10 cellular contexts compared by ENCODE assay signal in the genomic region with DNA sequence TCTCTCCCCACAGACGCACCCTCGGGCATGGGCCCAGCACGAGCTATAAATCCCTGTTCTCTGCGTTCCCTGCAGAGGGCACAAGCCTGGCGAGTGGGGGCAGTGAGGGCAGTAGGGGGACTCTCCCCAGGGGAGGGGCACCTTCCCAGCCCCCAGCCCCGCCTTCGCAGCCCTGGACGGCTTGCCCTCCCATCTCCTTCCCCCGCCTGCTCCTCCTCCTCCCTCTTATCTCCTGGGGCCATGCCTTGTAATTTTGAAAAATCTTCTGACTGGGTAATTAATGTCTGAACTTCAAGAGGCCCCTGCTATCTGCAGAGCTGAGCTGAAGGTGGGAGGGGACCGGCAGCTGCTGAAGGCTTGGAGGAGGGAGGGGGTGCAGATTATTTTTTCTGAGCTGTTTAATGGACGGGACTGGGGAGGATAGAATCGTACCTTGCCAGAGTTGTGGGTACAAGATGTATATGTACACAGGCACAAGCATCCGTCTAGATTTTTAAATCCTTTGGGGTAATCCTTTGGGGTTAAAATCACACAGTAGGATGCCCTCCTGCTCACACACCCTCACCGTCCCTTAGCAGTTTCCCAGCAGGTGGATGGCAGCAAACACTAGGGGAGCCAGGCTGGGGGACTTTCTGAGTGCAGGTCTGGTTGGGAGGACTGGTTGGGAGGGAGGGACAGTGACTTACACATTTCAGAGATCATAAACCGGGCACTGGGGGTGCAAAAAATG.
DNase-seq lines count a peak whose midpoint lies in the region; ATAC-seq, FAIRE-seq and TF ChIP-seq lines count a peak whose summit lies in the region.
"Had no signal": no experiment of that assay in that cellular context is flagged by ENCODE, and none has a peak within 500 bp of the region (broad histone marks: within the 10 kb centered on the region; RNA-seq: fewer than 3 reads in every experiment).

No MANE protein-coding gene starts in this region.

- H4K20me1 ChIP-seq in HepG2 (ENCODE audit: insufficient read depth, low read length) = no peaks in the 10 kb centered on the region

- H3K9me3 Mint-ChIP-seq in activated T-helper 17 cell treated with anti-CD3 and anti-CD28 coated beads, Interleukin-2, amount 50 U/mL, for 72 hours = no peaks in the 10 kb centered on the region
- no peaks in the 10 kb centered on the region for H3K9me3 Mint-ChIP-seq in natural killer cell
- H3K9me3 Mint-ChIP-seq: CD8-positive, alpha-beta memory T cell had no signal

- H3K9me3 ChIP-seq in liver (ENCODE audit: control insufficient read depth in 4 of 4, low read length in 3 of 4) (no peaks in the 10 kb centered on the region), HepG2 (ENCODE audit: low read length) (no peaks in the 10 kb centered on the region), ascending aorta (no peaks in the 10 kb centered on the region), mucosa of descending colon (no peaks in the 10 kb centered on the region)

- no peak for TF ChIP-seq EP300 in HepG2 (IDR thresholded peaks at IDR 0.05; ENCODE audit: low read depth in 2 of 2, low read length in 2 of 2)
- TF ChIP-seq EP300 in HepG2 (CRISPR knock-in tag; IDR thresholded peaks at IDR 0.05; ENCODE audit: borderline replicate concordance) = no peak

- no TSS peak for BruUV-seq in HepG2 (replicated peaks; lab: Mats Ljungman, UMichigan)

- no peak overlapping the region for H3K27ac Mint-ChIP-seq in activated T-helper 17 cell treated with anti-CD3 and anti-CD28 coated beads, Interleukin-2, amount 50 U/mL, for 72 hours
- peak overlapping the region in 1 of 2 donors; percentile 52 for H3K27ac Mint-ChIP-seq in natural killer cell

- DNase-seq in HepG2 (ENCODE audit: low spot score) (no peak), ascending aorta (ENCODE audit: low spot score in 2 of 2) (peak in 1 of 2 donors; percentile 67), mucosa of descending colon (peak in 1 of 3 donors; percentile 25), SIG-M5 (lab: John Stamatoyannopoulos, UW) (no peak), natural killer cell (no peak), occipital lobe (lab: John Stamatoyannopoulos, UW) (no peak)

- FAIRE-seq in HepG2 (lab: Jason Lieb, UNC) = no peak

- H3K27me3 ChIP-seq in liver (ENCODE audit: control insufficient read depth in 4 of 4, insufficient read depth in 4 of 4, low read length in 3 of 4) (no peaks in the 10 kb centered on the region), HepG2 (ENCODE audit: control insufficient read depth in 1 of 2, insufficient read depth in 2 of 2, low read length in 2 of 2) (no peaks in the 10 kb centered on the region), ascending aorta (no peaks in the 10 kb centered on the region)

- no peak overlapping the region for H3K9ac ChIP-seq in liver (ENCODE audit: low read depth in 1 of 2, low read length in 2 of 2)
- H3K9ac ChIP-seq in HepG2 (ENCODE audit: insufficient read depth, low read depth, low read length) = no peak overlapping the region

- H3K4me2 ChIP-seq in HepG2 (ENCODE audit: low read depth, low read length) = no peak overlapping the region

- CTCF ChIA-PET in HepG2 (lab: Yijun Ruan, JAX; ENCODE audit: low intra/inter-chr PET ratio, low total read pairs) = no interaction called here

- H3K4me1 ChIP-seq in liver (ENCODE audit: control insufficient read depth in 4 of 4, insufficient read depth in 4 of 4, low read length in 3 of 4) (peaks cover 0 to 2% (median 0%) of the 10 kb centered on the region in 4 donors), HepG2 (ENCODE audit: insufficient read depth, low read length) (no peaks in the 10 kb centered on the region), ascending aorta (peaks cover 13 to 81% of the 10 kb centered on the region in 2 donors), mucosa of descending colon (ENCODE audit: low read depth) (peaks cover 29% of the 10 kb centered on the region)

- H3K4me3 Mint-ChIP-seq in activated T-helper 17 cell treated with anti-CD3 and anti-CD28 coated beads, Interleukin-2, amount 50 U/mL, for 72 hours = no peak overlapping the region
- H3K4me3 Mint-ChIP-seq in natural killer cell = no peak overlapping the region

- TF ChIP-seq POLR2A in HepG2 (IDR thresholded peaks at IDR 0.05; ENCODE audit: insufficient read depth in 1 of 2, low read depth in 2 of 2, low read length in 2 of 2) = no peak

- no peak for TF ChIP-seq CTCF in liver (IDR thresholded peaks at IDR 0.05; ENCODE audit: low read depth, low read length, missing input control)
- TF ChIP-seq CTCF in HepG2 (CRISPR knock-in tag; IDR thresholded peaks at IDR 0.05) = no peak
- TF ChIP-seq CTCF in ascending aorta (IDR thresholded peaks at IDR 0.05) = peak in 1 of 3 experiments; percentile 22
- TF ChIP-seq CTCF in mucosa of descending colon (IDR thresholded peaks at IDR 0.05) = no peak
- no peak for TF ChIP-seq CTCF in natural killer cell (IDR thresholded peaks at IDR 0.05)

- no peak overlapping the region for H2AFZ ChIP-seq in HepG2 (ENCODE audit: low read length)

- no peak for ATAC-seq in HepG2
- ATAC-seq in mucosa of descending colon = peak; percentile 37
- ATAC-seq in activated T-helper 17 cell treated with anti-CD3 and anti-CD28 coated beads, Interleukin-2, amount 50 U/mL, for 72 hours (replicated peaks) = no peak
- ATAC-seq in natural killer cell = no peak

- H3K4me3 ChIP-seq in liver (ENCODE audit: low read depth in 1 of 3, low read length in 3 of 3) (no peak overlapping the region), HepG2 (replicated peaks in 1 of 3; ENCODE audit: insufficient read depth in 1 of 3, low read depth in 2 of 3, low read length in 3 of 3) (no peak overlapping the region), ascending aorta (peak overlapping the region in 1 of 2 donors; percentile 56), mucosa of descending colon (no peak overlapping the region)
- H3K4me3 ChIP-seq: skin epidermis had no signal

- in situ Hi-C loops in HepG2 (cut with HindIII; ENCODE audit: extremely low pct_ligation_motif_present, low pct_unique_long_range_greater_than_20kb) = no loop called here

- H3K79me2 ChIP-seq in HepG2 (ENCODE audit: insufficient read depth, low read length) = no peaks in the 10 kb centered on the region

- TF ChIP-seq RAD21 in liver (IDR thresholded peaks at IDR 0.05) (no peak), HepG2 (CRISPR knock-in tag; IDR thresholded peaks at IDR 0.05) (no peak)

- H3K36me3 ChIP-seq in liver (ENCODE audit: control insufficient read depth in 4 of 4, insufficient read depth in 3 of 4, low read depth in 1 of 4, low read length in 3 of 4) (no peaks in the 10 kb centered on the region), HepG2 (replicated peaks in 1 of 2; ENCODE audit: control insufficient read depth in 1 of 2, insufficient read depth in 2 of 2, low read length in 2 of 2) (peaks cover 3 to 24% of the 10 kb centered on the region in 2 experiments; a peak in 4 of 5 replicates), ascending aorta (no peaks in the 10 kb centered on the region), mucosa of descending colon (ENCODE audit: low read depth) (no peaks in the 10 kb centered on the region)

- no peaks in the 10 kb centered on the region for H3K27me3 Mint-ChIP-seq in activated T-helper 17 cell treated with anti-CD3 and anti-CD28 coated beads, Interleukin-2, amount 50 U/mL, for 72 hours
- H3K27me3 Mint-ChIP-seq in natural killer cell (ENCODE audit: low read depth in 2 of 2) = no peaks in the 10 kb centered on the region
- H3K27me3 Mint-ChIP-seq: CD8-positive, alpha-beta memory T cell had no signal

- POLR2A ChIA-PET in HepG2 (lab: Yijun Ruan, JAX) = no interaction called here

- H3K4me1 Mint-ChIP-seq in activated T-helper 17 cell treated with anti-CD3 and anti-CD28 coated beads, Interleukin-2, amount 50 U/mL, for 72 hours = peaks cover 40% of the 10 kb centered on the region
- H3K4me1 Mint-ChIP-seq in natural killer cell = peaks cover 77 to 90% of the 10 kb centered on the region in 2 donors

- H3K36me3 Mint-ChIP-seq in activated T-helper 17 cell treated with anti-CD3 and anti-CD28 coated beads, Interleukin-2, amount 50 U/mL, for 72 hours (ENCODE audit: low read depth) = peaks cover 44% of the 10 kb centered on the region
- H3K36me3 Mint-ChIP-seq in natural killer cell = no peaks in the 10 kb centered on the region

- H3K27ac ChIP-seq in liver (ENCODE audit: low read depth in 1 of 2, low read length in 2 of 2) (peak overlapping the region; percentile 57 to 61), HepG2 (ENCODE audit: extremely low read length, insufficient read depth, low read length) (no peak overlapping the region), ascending aorta (peak overlapping the region; percentile 85)

- intact Hi-C loops in HepG2 (cut with micrococcal nuclease; ENCODE audit: unreplicated experiment) (no loop called here), ascending aorta (cut with DNase I) (loop anchor here (5.0 kb wide), 2 partner anchors 47 to 93 kb away; no protein-coding TSS in a partner anchor), mucosa of descending colon (cut with DNase I, micrococcal nuclease) (no loop called here), natural killer cell (cut with micrococcal nuclease) (no loop called here)

- WGBS in liver = 79% methylated on average over 15 of the region's 15 CpGs
- WGBS in HepG2 (ENCODE audit: low lambda C conversion rate) = 93% methylated on average over 14 of the region's 15 CpGs

TF ChIP-seq in liver, 16 proteins besides CTCF, POLR2A, EP300 and RAD21:
- TF ChIP-seq YY1 (IDR thresholded peaks at IDR 0.05) = no peak
- TF ChIP-seq JUND (IDR thresholded peaks at IDR 0.05) = no peak
- TF ChIP-seq HNF4G (IDR thresholded peaks at IDR 0.05) = no peak
- TF ChIP-seq, protein P1, sequence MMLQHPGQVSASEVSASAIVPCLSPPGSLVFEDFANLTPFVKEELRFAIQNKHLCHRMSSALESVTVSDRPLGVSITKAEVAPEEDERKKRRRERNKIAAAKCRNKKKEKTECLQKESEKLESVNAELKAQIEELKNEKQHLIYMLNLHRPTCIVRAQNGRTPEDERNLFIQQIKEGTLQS (IDR thresholded peaks at IDR 0.05) = no peak
- no peak for TF ChIP-seq SP1 (IDR thresholded peaks at IDR 0.05)
- TF ChIP-seq FOXA1 (IDR thresholded peaks at IDR 0.05) = no peak
TF ChIP-seq in liver: peak in this region for 0.

TF ChIP-seq in HepG2, 621 proteins besides CTCF, POLR2A, EP300 and RAD21 (continues in another document):
- TF ChIP-seq MATR3 (CRISPR knock-in tag; IDR thresholded peaks at IDR 0.05) = no peak
